In the genomic region with DNA sequence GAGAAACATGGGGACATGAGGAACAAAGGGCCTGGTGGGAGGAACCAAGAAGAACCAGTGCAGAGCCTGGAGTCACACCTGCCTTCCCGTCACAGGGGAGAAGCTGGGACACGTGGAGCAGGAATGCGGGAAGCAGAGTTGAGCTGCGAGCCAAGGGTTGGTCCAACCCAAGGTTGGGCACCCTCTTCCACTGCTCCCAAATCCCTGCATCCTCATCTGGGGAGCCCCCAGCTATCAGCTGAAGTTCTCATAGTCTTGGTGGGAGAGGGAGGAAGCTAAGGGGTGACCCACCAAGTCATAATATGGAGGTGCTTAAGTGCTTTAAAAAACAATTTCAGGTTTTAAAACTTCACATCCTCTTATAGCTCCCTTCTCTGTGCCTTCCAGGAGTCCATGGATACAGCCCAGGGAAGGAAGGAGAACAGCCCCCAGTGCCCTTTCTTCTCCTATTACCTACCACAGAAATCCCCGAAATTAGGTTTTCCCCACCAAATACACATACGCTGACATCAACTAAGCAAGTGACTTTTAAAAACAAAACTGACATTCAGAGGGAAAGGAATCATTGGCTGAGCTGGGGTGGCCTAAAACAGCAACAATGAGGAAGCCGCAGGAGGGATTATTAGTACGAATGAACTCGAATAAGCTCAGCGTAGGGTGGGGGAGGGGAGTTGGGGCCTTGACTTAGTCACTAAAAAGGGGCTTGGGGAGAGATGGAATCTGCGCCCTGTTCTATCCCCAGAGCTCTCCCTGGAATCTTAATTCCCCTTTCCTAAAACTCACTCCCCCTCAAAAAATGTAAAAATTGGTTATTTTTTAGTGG, we compare ENCODE assay signal across 1 cellular context.
A peak's percentile ranks its signal among the peaks of the same experiment; 100 is the strongest.
TF ChIP-seq lines count a peak whose summit lies in the region.

No MANE protein-coding gene starts in this region.

TF ChIP-seq in H1, 55 proteins besides CTCF, POLR2A, EP300 and RAD21:
- TF ChIP-seq POLR2AphosphoS5 (IDR thresholded peaks at IDR 0.05; ENCODE audit: low read depth, low read length) (peak; percentile 89), ASH2L (IDR thresholded peaks at IDR 0.05; ENCODE audit: low read length) (peak; percentile 7), CREB1 (IDR thresholded peaks at IDR 0.05) (no peak), HDAC2 (IDR thresholded peaks at IDR 0.05; ENCODE audit: borderline replicate concordance in 1 of 2, low read depth in 2 of 2, low read length in 2 of 2) (no peak)
- TF ChIP-seq, protein P1, sequence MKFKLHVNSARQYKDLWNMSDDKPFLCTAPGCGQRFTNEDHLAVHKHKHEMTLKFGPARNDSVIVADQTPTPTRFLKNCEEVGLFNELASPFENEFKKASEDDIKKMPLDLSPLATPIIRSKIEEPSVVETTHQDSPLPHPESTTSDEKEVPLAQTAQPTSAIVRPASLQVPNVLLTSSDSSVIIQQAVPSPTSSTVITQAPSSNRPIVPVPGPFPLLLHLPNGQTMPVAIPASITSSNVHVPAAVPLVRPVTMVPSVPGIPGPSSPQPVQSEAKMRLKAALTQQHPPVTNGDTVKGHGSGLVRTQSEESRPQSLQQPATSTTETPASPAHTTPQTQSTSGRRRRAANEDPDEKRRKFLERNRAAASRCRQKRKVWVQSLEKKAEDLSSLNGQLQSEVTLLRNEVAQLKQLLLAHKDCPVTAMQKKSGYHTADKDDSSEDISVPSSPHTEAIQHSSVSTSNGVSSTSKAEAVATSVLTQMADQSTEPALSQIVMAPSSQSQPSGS (IDR thresholded peaks at IDR 0.05; ENCODE audit: low read length), result peak; percentile 16; the same call in 1 of the 2 replicates
- TF ChIP-seq, protein P2, sequence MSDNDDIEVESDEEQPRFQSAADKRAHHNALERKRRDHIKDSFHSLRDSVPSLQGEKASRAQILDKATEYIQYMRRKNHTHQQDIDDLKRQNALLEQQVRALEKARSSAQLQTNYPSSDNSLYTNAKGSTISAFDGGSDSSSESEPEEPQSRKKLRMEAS (IDR thresholded peaks at IDR 0.05), result 0 out of 2 replicates have a peak, but pooled peaks have one; percentile 29
